Comparison of ENCODE assay signal across 22 cellular contexts in the genomic region with DNA sequence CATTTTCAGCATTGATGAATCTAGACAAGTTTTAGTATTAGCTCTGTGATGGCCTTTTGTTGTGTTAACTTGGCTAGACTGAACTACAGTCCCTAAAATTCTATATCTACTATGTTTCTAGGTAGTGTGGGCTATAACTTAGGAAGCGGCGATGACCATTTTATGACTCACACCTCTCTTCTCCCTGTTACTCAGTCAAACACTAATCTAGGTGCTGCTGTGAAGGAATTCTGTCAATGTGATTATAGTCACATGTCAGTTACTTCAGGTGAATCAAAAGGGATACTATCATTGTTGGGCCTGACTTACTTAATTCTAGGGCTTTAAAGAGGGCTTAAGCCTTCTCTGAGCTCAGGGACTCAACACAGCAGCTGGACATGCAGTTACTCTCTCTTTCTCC.
"Had no signal": no experiment of that assay in that cellular context is flagged by ENCODE, and none has a peak within 500 bp of the region (broad histone marks: within the 10 kb centered on the region; RNA-seq: fewer than 3 reads in every experiment).

No MANE protein-coding gene starts in this region.

- H3K4me3 ChIP-seq: ascending aorta, esophagus squamous epithelium, heart right ventricle, left lung, lung, upper lobe of right lung had no signal

- H3K27me3 ChIP-seq: ascending aorta, brain microvascular endothelial cell, esophagus squamous epithelium, heart right ventricle, left lung, upper lobe of right lung had no signal

- H3K4me1 Mint-ChIP-seq: activated B cell treated with CpG ODN at 0.5 μM for 24 hours; activated CD4-positive, alpha-beta T cell treated with anti-CD3 and anti-CD28 coated beads for 36 hours; activated T-helper 17 cell treated with anti-CD3 and anti-CD28 coated beads, Interleukin-2, amount 50 U/mL, for 72 hours; central memory CD8-positive, alpha-beta T cell; naive thymus-derived CD4-positive, alpha-beta T cell had no signal

- DNase-seq: activated B cell treated with CpG ODN at 0.5 μM for 24 hours; activated CD4-positive, alpha-beta T cell treated with anti-CD3 and anti-CD28 coated beads for 36 hours; activated CD4-positive, alpha-beta T cell treated with anti-CD3 and anti-CD28 coated beads, Interleukin-2, amount 50 U/mL, for 4 hours; activated CD8-positive, alpha-beta memory T cell treated with anti-CD3 and anti-CD28 coated beads for 24 hours; activated CD8-positive, alpha-beta memory T cell treated with anti-CD3 and anti-CD28 coated beads, Interleukin-2, amount 50 U/mL, for 4 hours; activated T-cell treated with anti-CD3 and anti-CD28 coated beads, Interleukin-2, amount 50 U/mL, for 24 hours; brain microvascular endothelial cell; effector memory CD4-positive, alpha-beta T cell; esophagus squamous epithelium; heart right ventricle; islet precursor cell; left lung; naive thymus-derived CD4-positive, alpha-beta T cell; stimulated activated CD4-positive, alpha-beta T cell treated with anti-CD3 and anti-CD28 coated beads, Interleukin-4, amount 100 ng/mL, for 4 hours; stimulated activated naive CD8-positive, alpha-beta T cell treated with anti-CD3 and anti-CD28 coated beads, Interleukin-15, Interleukin-2, amounts not matched to agents 100 U/mL and 50 U/mL, for 24 hours; T-helper 9 cell; upper lobe of right lung had no signal

- H3K4me3 Mint-ChIP-seq: activated B cell treated with CpG ODN at 0.5 μM for 24 hours; activated CD4-positive, alpha-beta T cell treated with anti-CD3 and anti-CD28 coated beads for 36 hours; activated T-cell treated with anti-CD3 and anti-CD28 coated beads, Interleukin-2, amount 50 U/mL, for 24 hours; activated T-helper 17 cell treated with anti-CD3 and anti-CD28 coated beads, Interleukin-2, amount 50 U/mL, for 72 hours; central memory CD8-positive, alpha-beta T cell; naive thymus-derived CD4-positive, alpha-beta T cell had no signal

- H3K36me3 ChIP-seq: ascending aorta, brain microvascular endothelial cell, esophagus squamous epithelium, heart right ventricle, left lung, upper lobe of right lung had no signal

- H3K27ac ChIP-seq: ascending aorta, brain microvascular endothelial cell, esophagus squamous epithelium, heart right ventricle, left lung, upper lobe of right lung had no signal

- H3K9me3 Mint-ChIP-seq: activated T-cell treated with anti-CD3 and anti-CD28 coated beads, Interleukin-2, amount 50 U/mL, for 24 hours; activated T-helper 17 cell treated with anti-CD3 and anti-CD28 coated beads, Interleukin-2, amount 50 U/mL, for 72 hours had no signal

- ATAC-seq: activated CD4-positive, alpha-beta T cell treated with anti-CD3 and anti-CD28 coated beads for 36 hours; activated naive CD4-positive, alpha-beta T cell treated with anti-CD3 and anti-CD28 coated beads, Interleukin-2, amount 50 U/mL, for 72 hours; activated T-helper 17 cell treated with anti-CD3 and anti-CD28 coated beads, Interleukin-2, amount 50 U/mL, for 72 hours; heart right ventricle; left lung; naive thymus-derived CD4-positive, alpha-beta T cell; stimulated activated naive CD8-positive, alpha-beta T cell treated with anti-CD3 and anti-CD28 coated beads, Interleukin-15, Interleukin-2, amounts not matched to agents 100 U/mL and 50 U/mL, for 24 hours; upper lobe of right lung had no signal

- H3K36me3 Mint-ChIP-seq: activated naive CD4-positive, alpha-beta T cell treated with anti-CD3 and anti-CD28 coated beads, Interleukin-2, amount 50 U/mL, for 72 hours; naive thymus-derived CD4-positive, alpha-beta T cell had no signal

- H3K27ac Mint-ChIP-seq: activated B cell treated with CpG ODN at 0.5 μM for 24 hours; activated CD4-positive, alpha-beta T cell treated with anti-CD3 and anti-CD28 coated beads for 36 hours; activated naive CD4-positive, alpha-beta T cell treated with anti-CD3 and anti-CD28 coated beads, Interleukin-2, amount 50 U/mL, for 72 hours; activated T-cell treated with anti-CD3 and anti-CD28 coated beads, Interleukin-2, amount 50 U/mL, for 24 hours; activated T-helper 17 cell treated with anti-CD3 and anti-CD28 coated beads, Interleukin-2, amount 50 U/mL, for 72 hours; naive thymus-derived CD4-positive, alpha-beta T cell had no signal

- H3K9me3 ChIP-seq: ascending aorta, left lung, upper lobe of right lung had no signal

- H3K4me1 ChIP-seq: ascending aorta, esophagus squamous epithelium, heart right ventricle, left lung, upper lobe of right lung had no signal

- H3K27me3 Mint-ChIP-seq: activated B cell treated with CpG ODN at 0.5 μM for 24 hours; activated CD4-positive, alpha-beta T cell treated with anti-CD3 and anti-CD28 coated beads for 36 hours; activated T-cell treated with anti-CD3 and anti-CD28 coated beads, Interleukin-2, amount 50 U/mL, for 24 hours; activated T-helper 17 cell treated with anti-CD3 and anti-CD28 coated beads, Interleukin-2, amount 50 U/mL, for 72 hours; central memory CD8-positive, alpha-beta T cell had no signal
